Comparison of ENCODE assay signal across 14 cellular contexts in genomic region chr15:67660874-67661606, GRCh38.
A peak's percentile ranks its signal among the peaks of the same experiment; 100 is the strongest.
DNase-seq lines count a peak whose midpoint lies in the region; ATAC-seq, FAIRE-seq and TF ChIP-seq lines count a peak whose summit lies in the region.
"Had no signal": no experiment of that assay in that cellular context is flagged by ENCODE, and none has a peak within 500 bp of the region (broad histone marks: within the 10 kb centered on the region; RNA-seq: fewer than 3 reads in every experiment).

No MANE protein-coding gene starts in this region.

- H3K4me3 ChIP-seq in neural cell (ENCODE audit: low read length) = peak overlapping the region; percentile 44
- no peak overlapping the region for H3K4me3 ChIP-seq in kidney (ENCODE audit: low read length in 2 of 2)
- H3K4me3 ChIP-seq in left lung = no peak overlapping the region
- H3K4me3 ChIP-seq: HAP-1 had no signal

- no peaks in the 10 kb centered on the region for H3K9me3 ChIP-seq in neural cell (ENCODE audit: low read length)
- peaks cover 0 to under 1% of the 10 kb centered on the region in 2 donors for H3K9me3 ChIP-seq in kidney (ENCODE audit: control insufficient read depth in 1 of 2, low read length in 2 of 2)
- H3K9me3 ChIP-seq in left lung = peaks cover 0 to 1% of the 10 kb centered on the region in 2 donors
- H3K9me3 ChIP-seq: HAP-1 had no signal

- peak; percentile 13 for TF ChIP-seq RAD21 in neural cell (conservative IDR thresholded peaks at IDR 0.05)

- no peak for TF ChIP-seq CTCF in neural cell (IDR thresholded peaks at IDR 0.05; ENCODE audit: poor library complexity, severe bottlenecking)
- TF ChIP-seq CTCF in kidney (IDR thresholded peaks at IDR 0.05; ENCODE audit: borderline replicate concordance, extremely low read depth, insufficient read depth) = no peak
- TF ChIP-seq CTCF in left lung (IDR thresholded peaks at IDR 0.05) = no peak

- FAIRE-seq in GM12891 (lab: Jason Lieb, UNC) = peak; percentile 31
- peak; percentile 9 for FAIRE-seq in islet of Langerhans (lab: Jason Lieb, UNC)
- no peak for FAIRE-seq in kidney (lab: Jason Lieb, UNC)
- FAIRE-seq: D721Med, H1, HTR-8/SVneo had no signal

- POLR2A ChIA-PET in HEK293T (lab: Yijun Ruan, JAX) = no interaction called here

- no peak for ATAC-seq in left lung
- ATAC-seq: CD8-positive, alpha-beta T cell had no signal

- H3F3A ChIP-seq in neural cell (ENCODE audit: insufficient read depth, low read length, poor library complexity, severe bottlenecking) = no peaks in the 10 kb centered on the region

- peak; percentile 99 for TF ChIP-seq EP300 in neural cell (conservative IDR thresholded peaks at IDR 0.05; ENCODE audit: poor library complexity, severe bottlenecking)

- H2AFZ ChIP-seq in neural cell (ENCODE audit: low read depth, low read length) = no peak overlapping the region

- H4K20me1 ChIP-seq in neural cell (ENCODE audit: insufficient read depth) = no peaks in the 10 kb centered on the region

- H3K27ac ChIP-seq in neural cell (ENCODE audit: low read length) (peak overlapping the region; percentile 49), kidney (ENCODE audit: low read depth in 2 of 2, low read length in 2 of 2) (no peak overlapping the region), left lung (no peak overlapping the region)

- no peaks in the 10 kb centered on the region for H3K9me2 ChIP-seq in neural cell (ENCODE audit: insufficient read depth, low read length)

- H3K4me2 ChIP-seq in neural cell (ENCODE audit: low read length) = peak overlapping the region; percentile 52

- H3K27me3 ChIP-seq in neural cell (ENCODE audit: insufficient read depth, low read depth, low read length) = no peaks in the 10 kb centered on the region
- H3K27me3 ChIP-seq in left lung = no peaks in the 10 kb centered on the region

- H3K36me3 ChIP-seq in neural cell (ENCODE audit: insufficient read depth, low read length) = no peaks in the 10 kb centered on the region
- no peaks in the 10 kb centered on the region for H3K36me3 ChIP-seq in kidney (ENCODE audit: control insufficient read depth in 1 of 2, insufficient read depth in 2 of 2, low read length in 2 of 2)
- peaks cover 0 to 9% of the 10 kb centered on the region in 2 donors for H3K36me3 ChIP-seq in left lung
- H3K36me3 ChIP-seq: HAP-1 had no signal

- TF ChIP-seq POLR2A in GM12891 (IDR thresholded peaks at IDR 0.05; ENCODE audit: low read depth, low read length) = no peak

- DNase-seq in GM12891 (ENCODE audit: insufficient read length, low spot score) = no peak
- DNase-seq in HEK293T (ENCODE audit: extremely low spot score) = no peak
- no peak for DNase-seq in kidney
- DNase-seq in left lung = no peak
- no peak for DNase-seq in activated CD4-positive, alpha-beta T cell treated with anti-CD3 and anti-CD28 coated beads, Interleukin-2, amount 50 U/mL, for 48 hours
- DNase-seq: CD8-positive, alpha-beta T cell; COR-L47; HFFc6 had no signal

- intact Hi-C loops in kidney (cut with DNase I) (no loop called here), left lung (cut with DNase I) (no loop called here)

- H3K9ac ChIP-seq in neural cell (ENCODE audit: low read length) (peak overlapping the region; percentile 5), kidney (ENCODE audit: low read length in 2 of 2) (no peak overlapping the region)

- no peaks in the 10 kb centered on the region for H3K79me2 ChIP-seq in neural cell (replicated peaks; ENCODE audit: insufficient read depth, low read length)

- no peaks in the 10 kb centered on the region for H3K4me1 ChIP-seq in kidney (ENCODE audit: control insufficient read depth in 1 of 2, insufficient read depth in 1 of 2, low read depth in 1 of 2, low read length in 2 of 2)
- no peaks in the 10 kb centered on the region for H3K4me1 ChIP-seq in left lung
- H3K4me1 ChIP-seq: HAP-1 had no signal

- CTCF ChIA-PET in HEK293T (lab: Yijun Ruan, JAX) = no interaction called here

TF ChIP-seq in GM12891, 5 proteins besides CTCF, POLR2A, EP300 and RAD21:
- TF ChIP-seq POU2F2 (IDR thresholded peaks at IDR 0.05; ENCODE audit: low read depth, low read length) (no peak), TAF1 (IDR thresholded peaks at IDR 0.05; ENCODE audit: low read depth, low read length) (no peak), PAX5 (IDR thresholded peaks at IDR 0.05; ENCODE audit: insufficient read depth, low read length, severe bottlenecking) (no peak), SPI1 (IDR thresholded peaks at IDR 0.05; ENCODE audit: low read depth, low read length) (no peak), POLR2AphosphoS5 (IDR thresholded peaks at IDR 0.05; ENCODE audit: low read depth, low read length) (no peak)

TF ChIP-seq in HEK293T, 16 proteins besides CTCF, POLR2A, EP300 and RAD21:
- TF ChIP-seq PKNOX1 (IDR thresholded peaks at IDR 0.05) (peak; percentile 41; the same call in 1 of the 2 replicates), ARNT (IDR thresholded peaks at IDR 0.05) (no peak), FOXM1 (IDR thresholded peaks at IDR 0.05; ENCODE audit: borderline replicate concordance) (no peak), LEF1 (IDR thresholded peaks at IDR 0.05; ENCODE audit: borderline replicate concordance) (no peak)
TF ChIP-seq in HEK293T: peak in this region for 1.

TF ChIP-seq in neural cell, 6 proteins besides CTCF, POLR2A, EP300 and RAD21:
- no peak for TF ChIP-seq SMC3 (conservative IDR thresholded peaks at IDR 0.05; ENCODE audit: poor library complexity)
- TF ChIP-seq MXI1 (conservative IDR thresholded peaks at IDR 0.05; ENCODE audit: poor library complexity, severe bottlenecking) = no peak
- no peak for TF ChIP-seq TAF1 (IDR thresholded peaks at IDR 0.05; ENCODE audit: low read depth)
- TF ChIP-seq EZH2 (IDR thresholded peaks at IDR 0.05; ENCODE audit: borderline replicate concordance, insufficient read depth, low read length, poor library complexity, severe bottlenecking) = no peak
- TF ChIP-seq POLR2AphosphoS5 (IDR thresholded peaks at IDR 0.05) = peak; percentile 92
- TF ChIP-seq REST (IDR thresholded peaks at IDR 0.05; ENCODE audit: borderline replicate concordance) = peak; percentile 30
TF ChIP-seq in neural cell: peak in this region for 2.
